Comparison of ENCODE assay signal across 21 cellular contexts in genomic region chr1:154851392-154852177, GRCh38. TPM values are rescaled to one million over a fixed set of nuclear protein-coding genes. Genes with fewer than 3 reads are reported as not detected.
DNase-seq lines count a peak whose midpoint lies in the region; ATAC-seq and TF ChIP-seq lines count a peak whose summit lies in the region.
"Had no signal": no experiment of that assay in that cellular context is flagged by ENCODE, and none has a peak within 500 bp of the region (broad histone marks: within the 10 kb centered on the region; RNA-seq: fewer than 3 reads in every experiment).

No MANE protein-coding gene starts in this region.

- no peaks in the 10 kb centered on the region for H3K36me3 Mint-ChIP-seq in endodermal cell (ENCODE audit: low read depth)
- H3K36me3 Mint-ChIP-seq: activated naive CD8-positive, alpha-beta T cell; immature natural killer cell had no signal

- H3K9me2 ChIP-seq in Karpas-422 (replicated peaks; ENCODE audit: insufficient read depth, low read length) = no peaks in the 10 kb centered on the region

- H3K4me3 Mint-ChIP-seq in endodermal cell = no peak overlapping the region
- H3K4me3 Mint-ChIP-seq: activated CD8-positive, alpha-beta T cell treated with anti-CD3 and anti-CD28 coated beads, Interleukin-2, amount 10 ng/mL, durations not matched to agents 7 days and 5 days; activated naive CD8-positive, alpha-beta T cell; dendritic cell treated with granulocyte-macrophage colony-stimulating factor and Interleukin-4, amounts not matched to agents 40 ng/mL and 50 ng/mL, for 4 days; immature natural killer cell had no signal

- peak overlapping the region; percentile 1 for H3K27ac Mint-ChIP-seq in endodermal cell
- H3K27ac Mint-ChIP-seq: activated CD8-positive, alpha-beta T cell treated with anti-CD3 and anti-CD28 coated beads, Interleukin-2, amount 10 ng/mL, durations not matched to agents 7 days and 5 days; activated naive CD8-positive, alpha-beta T cell; dendritic cell treated with granulocyte-macrophage colony-stimulating factor and Interleukin-4, amounts not matched to agents 40 ng/mL and 50 ng/mL, for 4 days; immature natural killer cell had no signal

- H3K36me3 ChIP-seq in Karpas-422 (ENCODE audit: insufficient read depth, low read length) = peaks cover 7% of the 10 kb centered on the region; the same call in 1 of the 2 replicates
- no peaks in the 10 kb centered on the region for H3K36me3 ChIP-seq in endodermal cell (ENCODE audit: control insufficient read depth, insufficient read depth, low read length)
- H3K36me3 ChIP-seq in gastrocnemius medialis = no peaks in the 10 kb centered on the region
- H3K36me3 ChIP-seq: thyroid gland had no signal

- no peaks in the 10 kb centered on the region for H4K20me1 ChIP-seq in Karpas-422 (ENCODE audit: insufficient read depth, low read depth, low read length)

- no peaks in the 10 kb centered on the region for H3K9me3 Mint-ChIP-seq in endodermal cell
- H3K9me3 Mint-ChIP-seq: dendritic cell treated with granulocyte-macrophage colony-stimulating factor and Interleukin-4, amounts not matched to agents 40 ng/mL and 50 ng/mL, for 4 days; immature natural killer cell had no signal

- intact Hi-C loops in gastrocnemius medialis (cut with DNase I; ENCODE audit: low total_unique reads) = no loop called here

- H3K4me1 ChIP-seq in Karpas-422 (ENCODE audit: low read length) = peaks cover 77% of the 10 kb centered on the region
- H3K4me1 ChIP-seq in endodermal cell (ENCODE audit: control insufficient read depth, insufficient read depth, low read length) = peaks cover 4% of the 10 kb centered on the region
- H3K4me1 ChIP-seq in gastrocnemius medialis = peaks cover 49 to 55% of the 10 kb centered on the region in 2 donors

- H3K9me3 ChIP-seq in Karpas-422 (ENCODE audit: low read length) = no peaks in the 10 kb centered on the region
- H3K9me3 ChIP-seq in endodermal cell (ENCODE audit: control insufficient read depth, low read length) = no peaks in the 10 kb centered on the region
- no peaks in the 10 kb centered on the region for H3K9me3 ChIP-seq in gastrocnemius medialis
- H3K9me3 ChIP-seq: thyroid gland had no signal

- DNase-seq in NCI-H2196 (lab: John Stamatoyannopoulos, UW; ENCODE audit: unreplicated experiment) (peak; percentile 8), NCI-H2196 treated with DMSO at 0.1 percent for 48 hours (lab: John Stamatoyannopoulos, UW; ENCODE audit: unreplicated experiment) (no peak), Karpas-422 (peak; percentile 72), endodermal cell (peak; percentile 86), gastrocnemius medialis (peak in 1 of 2 donors; percentile 71), NCI-H2107 (lab: John Stamatoyannopoulos, UW) (no peak), Ammon's horn (ENCODE audit: low spot score) (no peak)
- DNase-seq: activated CD8-positive, alpha-beta T cell treated with anti-CD3 and anti-CD28 coated beads, Interleukin-2, amount 10 ng/mL, durations not matched to agents 7 days and 5 days; activated T-cell treated with anti-CD3 and anti-CD28 coated beads, Interleukin-2, amount 50 U/mL, for 48 hours; DND-41; immature natural killer cell; naive B cell; NCI-H2029; NCI-H526 treated with DMSO at 0.1 percent for 48 hours; thyroid gland had no signal

- WGBS in endodermal cell (ENCODE audit: insufficient coverage in 1 of 2, insufficient read length in 1 of 2), 2 experiments = 74 to 78% methylated on average over 7 to 9 of the region's 9 CpGs

- peaks cover 19% of the 10 kb centered on the region for H3K4me1 Mint-ChIP-seq in endodermal cell
- H3K4me1 Mint-ChIP-seq: immature natural killer cell had no signal

- TF ChIP-seq CTCF in endodermal cell (conservative IDR thresholded peaks at IDR 0.05) (no peak), gastrocnemius medialis (IDR thresholded peaks at IDR 0.05 in 4 of 5, conservative IDR thresholded peaks at IDR 0.05 in 1 of 5) (no peak)

- in situ Hi-C loops in gastrocnemius medialis (cut with MboI; ENCODE audit: low sequenced_read_pairs in 4 of 4) = no loop called here

- peak overlapping the region; percentile 4 for H3K4me2 ChIP-seq in Karpas-422 (ENCODE audit: low read depth, low read length, poor library complexity, severe bottlenecking)
- H3K4me2 ChIP-seq: PC-9, smooth muscle cell had no signal

- TF ChIP-seq POLR2A in gastrocnemius medialis (IDR thresholded peaks at IDR 0.05) = peak in 1 of 2 donors; percentile 42

- H3K9ac ChIP-seq in Karpas-422 (ENCODE audit: low read length) = 0 out of 2 replicates have a peak overlapping the region, but pooled peaks have one; percentile 10
- H3K9ac ChIP-seq in endodermal cell (ENCODE audit: extremely low read depth, low read length, poor library complexity, severe bottlenecking) = no peak overlapping the region

- H3K27me3 Mint-ChIP-seq in endodermal cell (ENCODE audit: insufficient read depth) = peaks cover 3% of the 10 kb centered on the region
- H3K27me3 Mint-ChIP-seq: activated naive CD8-positive, alpha-beta T cell; dendritic cell treated with granulocyte-macrophage colony-stimulating factor and Interleukin-4, amounts not matched to agents 40 ng/mL and 50 ng/mL, for 4 days had no signal

- ATAC-seq in gastrocnemius medialis (peak in 1 of 2 donors; percentile 28), HG03095 (IDR thresholded peaks at IDR 0.05; ENCODE audit: unreplicated experiment) (no peak)
- ATAC-seq: activated CD8-positive, alpha-beta T cell treated with anti-CD3 and anti-CD28 coated beads, Interleukin-2, amount 10 ng/mL, durations not matched to agents 7 days and 5 days had no signal

- peak overlapping the region; percentile 20; the same call in 1 of the 2 replicates for H3K27ac ChIP-seq in Karpas-422 (ENCODE audit: low read length)
- no peak overlapping the region for H3K27ac ChIP-seq in endodermal cell (ENCODE audit: low read depth, low read length)
- peak overlapping the region; percentile 75 to 99 (median 90) for H3K27ac ChIP-seq in gastrocnemius medialis
- H3K27ac ChIP-seq: PC-9, thyroid gland had no signal

- H2AFZ ChIP-seq in Karpas-422 (ENCODE audit: low read length) = no peak overlapping the region
- H2AFZ ChIP-seq: PC-9 had no signal

- peaks cover 86% of the 10 kb centered on the region for H3K79me2 ChIP-seq in Karpas-422 (ENCODE audit: low read length)

- no peaks in the 10 kb centered on the region for H3K27me3 ChIP-seq in Karpas-422 (ENCODE audit: low read length)
- H3K27me3 ChIP-seq in endodermal cell (ENCODE audit: control insufficient read depth, insufficient read depth, low read length, poor library complexity, severe bottlenecking) = no peaks in the 10 kb centered on the region
- no peaks in the 10 kb centered on the region for H3K27me3 ChIP-seq in gastrocnemius medialis
- H3K27me3 ChIP-seq: thyroid gland had no signal

- H3K4me3 ChIP-seq in Karpas-422 (ENCODE audit: low read length) (no peak overlapping the region), endodermal cell (ENCODE audit: low read length) (no peak overlapping the region), gastrocnemius medialis (no peak overlapping the region)
- H3K4me3 ChIP-seq: lung, PC-9, smooth muscle cell, thyroid gland had no signal

RNA-seq across cellular contexts. Expression of gene KCNN3, which starts 18.5 kb away (rescaled TPM):
- total RNA-seq in Karpas-422 (2014; rRNA removed; shearing (Covaris generic); ENCODE audit: low replicate concordance) = 50.0 and 68.2 TPM in 2 replicates
- total RNA-seq in endodermal cell = under 1 TPM; 0.57 to 0.75 TPM
- polyA plus RNA-seq in endodermal cell (2013, experiment 1 of 2) = 4.5 TPM
- 5.8 TPM for polyA plus RNA-seq in endodermal cell (2013, experiment 2 of 2)
- 10 to 100 TPM in 3 of 4 donors, 1 to 10 TPM in 1; 5.0 to 30.0 (median 20.8) TPM for total RNA-seq in gastrocnemius medialis
- total RNA-seq: activated CD8-positive, alpha-beta T cell treated with anti-CD3 and anti-CD28 coated beads, Interleukin-2, amount 10 ng/mL, durations not matched to agents 7 days and 5 days had no signal
- polyA plus RNA-seq: immature natural killer cell had no signal

Comparison
In these comparisons a context has a peak if more than half of its experiments do, and no peak if none do; other contexts are left out.
1. DNase-seq: peak in NCI-H2196 (single experiment), Karpas-422 (single experiment) and endodermal cell (single experiment); none in NCI-H2196 treated with DMSO at 0.1 percent for 48 hours (single experiment), NCI-H2107 (single experiment) and Ammon's horn (single experiment).